ENCODE assay signal across 14 cellular contexts in genomic region chr4:139622856-139623255, GRCh38.
"Had no signal": no experiment of that assay in that cellular context is flagged by ENCODE, and none has a peak within 500 bp of the region (broad histone marks: within the 10 kb centered on the region; RNA-seq: fewer than 3 reads in every experiment).

No MANE protein-coding gene starts in this region.

- DNase-seq: activated CD4-positive, alpha-beta memory T cell treated with anti-CD3 and anti-CD28 coated beads for 36 hours; activated CD4-positive, alpha-beta T cell treated with anti-CD3 and anti-CD28 coated beads for 36 hours; activated CD8-positive, alpha-beta memory T cell treated with anti-CD3 and anti-CD28 coated beads, Interleukin-2, amount 10 ng/mL, durations not matched to agents 7 days and 5 days; activated naive CD4-positive, alpha-beta T cell treated with anti-CD3 and anti-CD28 coated beads, Interleukin-2, amount 10 ng/mL, durations not matched to agents 7 days and 5 days; activated T-cell treated with anti-CD3 and anti-CD28 coated beads, Interleukin-2, amount 50 U/mL, for 1 hour; dorsolateral prefrontal cortex; erythroblast; kidney; left ventricle myocardium superior; mucosa of descending colon; naive thymus-derived CD4-positive, alpha-beta T cell; posterior cingulate gyrus; stimulated activated CD4-positive, alpha-beta T cell treated with anti-CD3 and anti-CD28 coated beads, Interleukin-2, amount 100 ng/mL, for 48 hours had no signal

- ATAC-seq: activated CD4-positive, alpha-beta T cell treated with anti-CD3 and anti-CD28 coated beads for 36 hours; activated CD8-positive, alpha-beta memory T cell treated with anti-CD3 and anti-CD28 coated beads, Interleukin-2, amount 10 ng/mL, durations not matched to agents 7 days and 5 days; left ventricle myocardium superior; mucosa of descending colon; naive thymus-derived CD4-positive, alpha-beta T cell; stimulated activated memory B cell treated with anti-CD40 and anti-IgM and Interleukin-4, amounts not matched to agents 10 μg/mL and 1 μg/mL and 100 μg/mL, for 72 hours had no signal
